Comparison of ENCODE assay signal across 1 cellular context in genomic region chr12:124490584-124491305, GRCh38.
A peak's percentile ranks its signal among the peaks of the same experiment; 100 is the strongest.
TF ChIP-seq lines count a peak whose summit lies in the region.

No MANE protein-coding gene starts in this region.

TF ChIP-seq in K562, 482 proteins besides CTCF, POLR2A, EP300 and RAD21 (continued from another document and continues in another):
- TF ChIP-seq ZBTB2 (IDR thresholded peaks at IDR 0.05) (no peak), POLR2G (IDR thresholded peaks at IDR 0.05; ENCODE audit: low read depth, low read length) (no peak), HDGF (IDR thresholded peaks at IDR 0.05) (no peak), DIDO1 (tag; IDR thresholded peaks at IDR 0.05; ENCODE audit: low read depth) (no peak), RB1 (IDR thresholded peaks at IDR 0.05; ENCODE audit: low read depth) (peak; percentile 28; the same call in 1 of the 2 replicates), ZBTB1 (CRISPR knock-in tag; IDR thresholded peaks at IDR 0.05; ENCODE audit: borderline replicate concordance, low read depth) (no peak), RFX1 (IDR thresholded peaks at IDR 0.05) (no peak), JUN (IDR thresholded peaks at IDR 0.05; ENCODE audit: borderline replicate concordance, low read depth, low read length) (no peak), JUN (CRISPR knock-in tag; IDR thresholded peaks at IDR 0.05; ENCODE audit: borderline replicate concordance) (no peak), ETS2 (tag; IDR thresholded peaks at IDR 0.05; ENCODE audit: borderline replicate concordance, poor library complexity, severe bottlenecking) (no peak), COPS2 (conservative IDR thresholded peaks at IDR 0.05) (no peak), RAD51 (IDR thresholded peaks at IDR 0.05; ENCODE audit: borderline replicate concordance, low read depth) (no peak), DACH1 (IDR thresholded peaks at IDR 0.05; ENCODE audit: partially characterized antibody) (no peak), SETDB1 (IDR thresholded peaks at IDR 0.05; ENCODE audit: low read length) (no peak), BCLAF1 (IDR thresholded peaks at IDR 0.05; ENCODE audit: borderline replicate concordance in 1 of 2, control insufficient read depth in 1 of 2, low read depth in 2 of 2, low read length in 1 of 2) (no peak), MTA3 (IDR thresholded peaks at IDR 0.05; ENCODE audit: borderline replicate concordance) (peak; percentile 48; the same call in 1 of the 2 replicates), SFPQ (IDR thresholded peaks at IDR 0.05; ENCODE audit: low read depth, low read length) (no peak), FOXA3 (CRISPR knock-in tag; conservative IDR thresholded peaks at IDR 0.05 in 1 of 2, IDR thresholded peaks at IDR 0.05 in 1 of 2) (peak in 1 of 2 experiments; percentile 57; a peak in 1 of 4 replicates), GATAD2B (IDR thresholded peaks at IDR 0.05; ENCODE audit: borderline replicate concordance) (no peak), CBX5 (IDR thresholded peaks at IDR 0.05; ENCODE audit: borderline replicate concordance, low read depth) (no peak), MED1 (CRISPR knock-in tag; IDR thresholded peaks at IDR 0.05; ENCODE audit: borderline replicate concordance) (no peak), MYC (IDR thresholded peaks at IDR 0.05; ENCODE audit: low read depth, low read length) (0 out of 2 replicates have a peak, but pooled peaks have one; percentile 49), MYC (CRISPR knock-in tag; IDR thresholded peaks at IDR 0.05; ENCODE audit: borderline replicate concordance, low read depth) (no peak), E2F6 (IDR thresholded peaks at IDR 0.05; ENCODE audit: borderline replicate concordance in 1 of 2, extremely low read depth in 1 of 2, insufficient read depth in 1 of 2, insufficient read length in 1 of 2, low read depth in 1 of 2, low read length in 1 of 2, poor library complexity in 1 of 2, severe bottlenecking in 1 of 2) (peak in 1 of 2 experiments; percentile 58)
- TF ChIP-seq, protein P1, sequence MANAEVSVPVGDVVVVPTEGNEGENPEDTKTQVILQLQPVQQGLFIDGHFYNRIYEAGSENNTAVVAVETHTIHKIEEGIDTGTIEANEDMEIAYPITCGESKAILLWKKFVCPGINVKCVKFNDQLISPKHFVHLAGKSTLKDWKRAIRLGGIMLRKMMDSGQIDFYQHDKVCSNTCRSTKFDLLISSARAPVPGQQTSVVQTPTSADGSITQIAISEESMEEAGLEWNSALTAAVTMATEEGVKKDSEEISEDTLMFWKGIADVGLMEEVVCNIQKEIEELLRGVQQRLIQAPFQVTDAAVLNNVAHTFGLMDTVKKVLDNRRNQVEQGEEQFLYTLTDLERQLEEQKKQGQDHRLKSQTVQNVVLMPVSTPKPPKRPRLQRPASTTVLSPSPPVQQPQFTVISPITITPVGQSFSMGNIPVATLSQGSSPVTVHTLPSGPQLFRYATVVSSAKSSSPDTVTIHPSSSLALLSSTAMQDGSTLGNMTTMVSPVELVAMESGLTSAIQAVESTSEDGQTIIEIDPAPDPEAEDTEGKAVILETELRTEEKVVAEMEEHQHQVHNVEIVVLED (CRISPR knock-in tag; IDR thresholded peaks at IDR 0.05): no peak
- TF ChIP-seq, protein P2, sequence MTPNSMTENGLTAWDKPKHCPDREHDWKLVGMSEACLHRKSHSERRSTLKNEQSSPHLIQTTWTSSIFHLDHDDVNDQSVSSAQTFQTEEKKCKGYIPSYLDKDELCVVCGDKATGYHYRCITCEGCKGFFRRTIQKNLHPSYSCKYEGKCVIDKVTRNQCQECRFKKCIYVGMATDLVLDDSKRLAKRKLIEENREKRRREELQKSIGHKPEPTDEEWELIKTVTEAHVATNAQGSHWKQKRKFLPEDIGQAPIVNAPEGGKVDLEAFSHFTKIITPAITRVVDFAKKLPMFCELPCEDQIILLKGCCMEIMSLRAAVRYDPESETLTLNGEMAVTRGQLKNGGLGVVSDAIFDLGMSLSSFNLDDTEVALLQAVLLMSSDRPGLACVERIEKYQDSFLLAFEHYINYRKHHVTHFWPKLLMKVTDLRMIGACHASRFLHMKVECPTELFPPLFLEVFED (CRISPR knock-in tag; conservative IDR thresholded peaks at IDR 0.05): no peak
- TF ChIP-seq, protein P3, sequence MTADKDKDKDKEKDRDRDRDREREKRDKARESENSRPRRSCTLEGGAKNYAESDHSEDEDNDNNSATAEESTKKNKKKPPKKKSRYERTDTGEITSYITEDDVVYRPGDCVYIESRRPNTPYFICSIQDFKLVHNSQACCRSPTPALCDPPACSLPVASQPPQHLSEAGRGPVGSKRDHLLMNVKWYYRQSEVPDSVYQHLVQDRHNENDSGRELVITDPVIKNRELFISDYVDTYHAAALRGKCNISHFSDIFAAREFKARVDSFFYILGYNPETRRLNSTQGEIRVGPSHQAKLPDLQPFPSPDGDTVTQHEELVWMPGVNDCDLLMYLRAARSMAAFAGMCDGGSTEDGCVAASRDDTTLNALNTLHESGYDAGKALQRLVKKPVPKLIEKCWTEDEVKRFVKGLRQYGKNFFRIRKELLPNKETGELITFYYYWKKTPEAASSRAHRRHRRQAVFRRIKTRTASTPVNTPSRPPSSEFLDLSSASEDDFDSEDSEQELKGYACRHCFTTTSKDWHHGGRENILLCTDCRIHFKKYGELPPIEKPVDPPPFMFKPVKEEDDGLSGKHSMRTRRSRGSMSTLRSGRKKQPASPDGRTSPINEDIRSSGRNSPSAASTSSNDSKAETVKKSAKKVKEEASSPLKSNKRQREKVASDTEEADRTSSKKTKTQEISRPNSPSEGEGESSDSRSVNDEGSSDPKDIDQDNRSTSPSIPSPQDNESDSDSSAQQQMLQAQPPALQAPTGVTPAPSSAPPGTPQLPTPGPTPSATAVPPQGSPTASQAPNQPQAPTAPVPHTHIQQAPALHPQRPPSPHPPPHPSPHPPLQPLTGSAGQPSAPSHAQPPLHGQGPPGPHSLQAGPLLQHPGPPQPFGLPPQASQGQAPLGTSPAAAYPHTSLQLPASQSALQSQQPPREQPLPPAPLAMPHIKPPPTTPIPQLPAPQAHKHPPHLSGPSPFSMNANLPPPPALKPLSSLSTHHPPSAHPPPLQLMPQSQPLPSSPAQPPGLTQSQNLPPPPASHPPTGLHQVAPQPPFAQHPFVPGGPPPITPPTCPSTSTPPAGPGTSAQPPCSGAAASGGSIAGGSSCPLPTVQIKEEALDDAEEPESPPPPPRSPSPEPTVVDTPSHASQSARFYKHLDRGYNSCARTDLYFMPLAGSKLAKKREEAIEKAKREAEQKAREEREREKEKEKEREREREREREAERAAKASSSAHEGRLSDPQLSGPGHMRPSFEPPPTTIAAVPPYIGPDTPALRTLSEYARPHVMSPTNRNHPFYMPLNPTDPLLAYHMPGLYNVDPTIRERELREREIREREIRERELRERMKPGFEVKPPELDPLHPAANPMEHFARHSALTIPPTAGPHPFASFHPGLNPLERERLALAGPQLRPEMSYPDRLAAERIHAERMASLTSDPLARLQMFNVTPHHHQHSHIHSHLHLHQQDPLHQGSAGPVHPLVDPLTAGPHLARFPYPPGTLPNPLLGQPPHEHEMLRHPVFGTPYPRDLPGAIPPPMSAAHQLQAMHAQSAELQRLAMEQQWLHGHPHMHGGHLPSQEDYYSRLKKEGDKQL (CRISPR knock-in tag; IDR thresholded peaks at IDR 0.05; ENCODE audit: borderline replicate concordance): no peak
